ENCODE assay signal across 1 cellular context in the genomic region with DNA sequence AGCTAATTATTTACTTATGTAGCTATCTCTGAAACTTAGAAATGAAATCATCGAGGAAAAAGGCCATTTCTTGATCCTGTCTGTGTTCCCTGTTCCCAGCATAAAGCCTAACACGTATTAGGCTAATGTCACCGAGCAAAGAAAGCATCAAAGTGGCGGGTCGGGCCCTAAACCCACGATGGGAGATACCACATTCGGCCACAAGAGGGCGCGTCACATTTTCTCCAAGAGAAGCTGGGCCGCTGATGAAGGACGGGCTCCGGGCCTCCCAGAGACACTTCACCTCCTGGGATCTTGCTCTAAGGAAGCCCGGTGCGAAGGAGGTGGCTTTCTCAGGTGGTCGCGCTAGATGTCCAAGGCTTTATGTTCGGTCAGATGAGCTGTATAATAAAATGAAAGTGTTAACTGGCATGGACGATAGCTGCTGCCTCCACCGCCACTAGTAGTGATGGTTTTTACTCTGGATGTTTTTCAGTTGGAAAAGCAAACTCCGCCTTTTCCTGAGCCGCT.
TF ChIP-seq lines count a peak whose summit lies in the region.

No MANE protein-coding gene starts in this region.

TF ChIP-seq in HepG2, 621 proteins besides CTCF, POLR2A, EP300 and RAD21 (continued from another document and continues in another):
- TF ChIP-seq, protein P1, sequence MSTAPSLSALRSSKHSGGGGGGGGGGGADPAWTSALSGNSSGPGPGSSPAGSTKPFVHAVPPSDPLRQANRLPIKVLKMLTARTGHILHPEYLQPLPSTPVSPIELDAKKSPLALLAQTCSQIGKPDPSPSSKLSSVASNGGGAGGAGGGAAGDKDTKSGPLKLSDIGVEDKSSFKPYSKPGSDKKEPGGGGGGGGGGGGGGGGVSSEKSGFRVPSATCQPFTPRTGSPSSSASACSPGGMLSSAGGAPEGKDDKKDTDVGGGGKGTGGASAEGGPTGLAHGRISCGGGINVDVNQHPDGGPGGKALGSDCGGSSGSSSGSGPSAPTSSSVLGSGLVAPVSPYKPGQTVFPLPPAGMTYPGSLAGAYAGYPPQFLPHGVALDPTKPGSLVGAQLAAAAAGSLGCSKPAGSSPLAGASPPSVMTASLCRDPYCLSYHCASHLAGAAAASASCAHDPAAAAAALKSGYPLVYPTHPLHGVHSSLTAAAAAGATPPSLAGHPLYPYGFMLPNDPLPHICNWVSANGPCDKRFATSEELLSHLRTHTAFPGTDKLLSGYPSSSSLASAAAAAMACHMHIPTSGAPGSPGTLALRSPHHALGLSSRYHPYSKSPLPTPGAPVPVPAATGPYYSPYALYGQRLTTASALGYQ (CRISPR knock-in tag; IDR thresholded peaks at IDR 0.05) = no peak
- TF ChIP-seq, protein P2, sequence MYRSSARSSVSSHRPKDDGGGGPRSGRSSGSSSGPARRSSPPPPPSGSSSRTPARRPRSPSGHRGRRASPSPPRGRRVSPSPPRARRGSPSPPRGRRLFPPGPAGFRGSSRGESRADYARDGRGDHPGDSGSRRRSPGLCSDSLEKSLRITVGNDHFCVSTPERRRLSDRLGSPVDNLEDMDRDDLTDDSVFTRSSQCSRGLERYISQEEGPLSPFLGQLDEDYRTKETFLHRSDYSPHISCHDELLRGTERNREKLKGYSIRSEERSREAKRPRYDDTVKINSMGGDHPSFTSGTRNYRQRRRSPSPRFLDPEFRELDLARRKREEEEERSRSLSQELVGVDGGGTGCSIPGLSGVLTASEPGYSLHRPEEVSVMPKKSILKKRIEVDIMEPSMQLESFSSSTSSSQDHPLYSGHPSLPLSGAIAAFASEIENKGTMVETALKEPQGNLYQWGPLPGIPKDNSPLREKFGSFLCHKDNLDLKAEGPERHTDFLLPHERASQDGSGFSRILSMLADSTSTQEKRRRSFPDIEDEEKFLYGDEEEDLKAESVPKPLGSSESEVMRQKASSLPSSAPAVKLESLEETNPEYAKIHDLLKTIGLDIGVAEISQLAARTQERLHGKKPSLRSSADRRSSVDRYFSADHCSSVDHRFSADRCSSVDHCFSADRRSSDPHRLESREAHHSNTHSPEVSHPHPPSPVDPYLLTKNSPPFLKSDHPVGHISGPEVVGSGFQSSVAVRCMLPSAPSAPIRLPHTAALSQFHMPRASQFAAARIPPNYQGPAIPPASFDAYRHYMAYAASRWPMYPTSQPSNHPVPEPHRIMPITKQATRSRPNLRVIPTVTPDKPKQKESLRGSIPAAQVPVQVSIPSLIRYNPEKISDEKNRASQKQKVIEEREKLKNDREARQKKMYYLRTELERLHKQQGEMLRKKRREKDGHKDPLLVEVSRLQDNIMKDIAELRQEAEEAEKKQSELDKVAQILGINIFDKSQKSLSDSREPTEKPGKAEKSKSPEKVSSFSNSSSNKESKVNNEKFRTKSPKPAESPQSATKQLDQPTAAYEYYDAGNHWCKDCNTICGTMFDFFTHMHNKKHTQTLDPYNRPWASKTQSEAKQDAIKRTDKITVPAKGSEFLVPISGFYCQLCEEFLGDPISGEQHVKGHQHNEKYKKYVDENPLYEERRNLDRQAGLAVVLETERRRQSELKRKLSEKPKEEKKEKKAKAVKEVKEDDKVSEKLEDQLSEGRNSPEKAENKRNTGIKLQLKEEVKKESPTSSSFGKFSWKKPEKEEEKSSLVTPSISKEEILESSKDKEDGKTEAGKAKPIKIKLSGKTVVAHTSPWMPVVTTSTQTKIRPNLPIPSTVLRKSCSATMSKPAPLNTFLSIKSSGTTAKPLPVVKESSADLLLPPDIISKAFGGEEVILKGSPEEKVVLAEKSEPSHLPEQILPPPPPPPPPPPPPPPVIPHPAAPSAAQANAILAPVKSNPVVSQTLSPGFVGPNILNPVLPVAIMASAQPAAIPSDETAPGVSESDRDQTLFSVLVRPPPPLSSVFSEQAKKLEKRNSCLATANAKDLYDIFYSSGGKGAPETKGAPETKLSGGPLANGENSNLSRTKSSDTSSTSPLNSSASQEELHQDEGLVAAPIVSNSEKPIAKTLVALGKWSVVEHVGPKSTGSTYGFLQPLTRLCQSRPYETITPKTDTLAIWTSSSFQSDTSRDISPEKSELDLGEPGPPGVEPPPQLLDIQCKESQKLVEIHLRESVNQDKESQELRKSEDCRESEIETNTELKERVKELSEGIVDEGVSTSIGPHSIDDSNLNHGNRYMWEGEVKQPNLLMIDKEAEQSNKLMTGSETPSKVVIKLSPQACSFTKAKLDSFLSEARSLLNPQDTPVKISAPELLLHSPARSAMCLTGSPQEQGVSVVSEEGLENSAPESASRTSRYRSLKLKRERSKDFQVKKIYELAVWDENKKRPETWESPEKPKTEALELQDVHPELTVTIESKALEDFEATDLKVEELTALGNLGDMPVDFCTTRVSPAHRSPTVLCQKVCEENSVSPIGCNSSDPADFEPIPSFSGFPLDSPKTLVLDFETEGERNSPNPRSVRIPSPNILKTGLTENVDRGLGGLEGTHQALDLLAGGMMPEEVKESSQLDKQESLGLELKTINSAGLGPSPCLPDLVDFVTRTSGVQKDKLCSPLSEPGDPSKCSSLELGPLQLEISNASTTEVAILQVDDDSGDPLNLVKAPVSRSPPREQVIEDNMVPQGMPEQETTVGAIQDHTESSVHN (CRISPR knock-in tag; IDR thresholded peaks at IDR 0.05) = 0 out of 2 replicates have a peak, but pooled peaks have one; percentile 9
- TF ChIP-seq GZF1 (CRISPR knock-in tag; IDR thresholded peaks at IDR 0.05) (no peak; the same call in 1 of the 2 replicates), ZBTB7A (CRISPR knock-in tag; IDR thresholded peaks at IDR 0.05) (no peak), GATAD2A (CRISPR knock-in tag; IDR thresholded peaks at IDR 0.05) (peak; percentile 59), ZNF749 (CRISPR knock-in tag; IDR thresholded peaks at IDR 0.05; ENCODE audit: borderline replicate concordance) (no peak), PITX1 (CRISPR knock-in tag; IDR thresholded peaks at IDR 0.05) (0 out of 2 replicates have a peak, but pooled peaks have one; percentile 39), PPARG (CRISPR knock-in tag; conservative IDR thresholded peaks at IDR 0.05) (no peak; the same call in 1 of the 2 replicates), PHF8 (CRISPR knock-in tag; IDR thresholded peaks at IDR 0.05) (no peak), NFIC (IDR thresholded peaks at IDR 0.05; ENCODE audit: low read length) (no peak), ZNF878 (CRISPR knock-in tag; IDR thresholded peaks at IDR 0.05) (no peak; the same call in 1 of the 2 replicates), MAFG (CRISPR knock-in tag; IDR thresholded peaks at IDR 0.05) (no peak), ZNF782 (CRISPR knock-in tag; IDR thresholded peaks at IDR 0.05; ENCODE audit: borderline replicate concordance) (no peak), MATR3 (CRISPR knock-in tag; IDR thresholded peaks at IDR 0.05) (no peak), ZNF674 (CRISPR knock-in tag; IDR thresholded peaks at IDR 0.05; ENCODE audit: low read depth) (peak; percentile 4; the same call in 1 of the 2 replicates), GTF2F1 (IDR thresholded peaks at IDR 0.05; ENCODE audit: low read length) (no peak), SIN3A (IDR thresholded peaks at IDR 0.05; ENCODE audit: borderline replicate concordance, low read depth, low read length) (no peak), ZMYM4 (CRISPR knock-in tag; IDR thresholded peaks at IDR 0.05) (peak; percentile 55; the same call in 1 of the 2 replicates), ZNF678 (CRISPR knock-in tag; IDR thresholded peaks at IDR 0.05) (no peak), FOSL2 (CRISPR knock-in tag; IDR thresholded peaks at IDR 0.05) (peak; percentile 28; the same call in 1 of the 2 replicates), SALL1 (CRISPR knock-in tag; IDR thresholded peaks at IDR 0.05) (peak; percentile 62; the same call in 1 of the 2 replicates), ZNF121 (CRISPR knock-in tag; IDR thresholded peaks at IDR 0.05) (no peak), GATAD1 (CRISPR knock-in tag; IDR thresholded peaks at IDR 0.05) (peak; percentile 54; the same call in 1 of the 2 replicates), TAF1 (CRISPR knock-in tag; IDR thresholded peaks at IDR 0.05) (no peak), ZNF652 (CRISPR knock-in tag; IDR thresholded peaks at IDR 0.05; ENCODE audit: borderline replicate concordance, low read depth) (peak; percentile 82; the same call in 1 of the 2 replicates)
- TF ChIP-seq, protein P3, sequence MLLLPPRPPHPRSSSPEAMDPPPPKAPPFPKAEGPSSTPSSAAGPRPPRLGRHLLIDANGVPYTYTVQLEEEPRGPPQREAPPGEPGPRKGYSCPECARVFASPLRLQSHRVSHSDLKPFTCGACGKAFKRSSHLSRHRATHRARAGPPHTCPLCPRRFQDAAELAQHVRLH (CRISPR knock-in tag; IDR thresholded peaks at IDR 0.05; ENCODE audit: borderline replicate concordance, low read depth) = 0 out of 2 replicates have a peak, but pooled peaks have one; percentile 19
- TF ChIP-seq, protein P4, sequence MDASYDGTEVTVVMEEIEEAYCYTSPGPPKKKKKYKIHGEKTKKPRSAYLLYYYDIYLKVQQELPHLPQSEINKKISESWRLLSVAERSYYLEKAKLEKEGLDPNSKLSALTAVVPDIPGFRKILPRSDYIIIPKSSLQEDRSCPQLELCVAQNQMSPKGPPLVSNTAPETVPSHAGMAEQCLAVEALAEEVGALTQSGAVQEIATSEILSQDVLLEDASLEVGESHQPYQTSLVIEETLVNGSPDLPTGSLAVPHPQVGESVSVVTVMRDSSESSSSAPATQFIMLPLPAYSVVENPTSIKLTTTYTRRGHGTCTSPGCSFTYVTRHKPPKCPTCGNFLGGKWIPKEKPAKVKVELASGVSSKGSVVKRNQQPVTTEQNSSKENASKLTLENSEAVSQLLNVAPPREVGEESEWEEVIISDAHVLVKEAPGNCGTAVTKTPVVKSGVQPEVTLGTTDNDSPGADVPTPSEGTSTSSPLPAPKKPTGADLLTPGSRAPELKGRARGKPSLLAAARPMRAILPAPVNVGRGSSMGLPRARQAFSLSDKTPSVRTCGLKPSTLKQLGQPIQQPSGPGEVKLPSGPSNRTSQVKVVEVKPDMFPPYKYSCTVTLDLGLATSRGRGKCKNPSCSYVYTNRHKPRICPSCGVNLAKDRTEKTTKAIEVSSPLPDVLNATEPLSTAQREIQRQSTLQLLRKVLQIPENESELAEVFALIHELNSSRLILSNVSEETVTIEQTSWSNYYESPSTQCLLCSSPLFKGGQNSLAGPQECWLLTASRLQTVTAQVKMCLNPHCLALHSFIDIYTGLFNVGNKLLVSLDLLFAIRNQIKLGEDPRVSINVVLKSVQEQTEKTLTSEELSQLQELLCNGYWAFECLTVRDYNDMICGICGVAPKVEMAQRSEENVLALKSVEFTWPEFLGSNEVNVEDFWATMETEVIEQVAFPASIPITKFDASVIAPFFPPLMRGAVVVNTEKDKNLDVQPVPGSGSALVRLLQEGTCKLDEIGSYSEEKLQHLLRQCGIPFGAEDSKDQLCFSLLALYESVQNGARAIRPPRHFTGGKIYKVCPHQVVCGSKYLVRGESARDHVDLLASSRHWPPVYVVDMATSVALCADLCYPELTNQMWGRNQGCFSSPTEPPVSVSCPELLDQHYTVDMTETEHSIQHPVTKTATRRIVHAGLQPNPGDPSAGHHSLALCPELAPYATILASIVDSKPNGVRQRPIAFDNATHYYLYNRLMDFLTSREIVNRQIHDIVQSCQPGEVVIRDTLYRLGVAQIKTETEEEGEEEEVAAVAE (CRISPR knock-in tag; IDR thresholded peaks at IDR 0.05; ENCODE audit: borderline replicate concordance) = no peak
- TF ChIP-seq, protein P5, sequence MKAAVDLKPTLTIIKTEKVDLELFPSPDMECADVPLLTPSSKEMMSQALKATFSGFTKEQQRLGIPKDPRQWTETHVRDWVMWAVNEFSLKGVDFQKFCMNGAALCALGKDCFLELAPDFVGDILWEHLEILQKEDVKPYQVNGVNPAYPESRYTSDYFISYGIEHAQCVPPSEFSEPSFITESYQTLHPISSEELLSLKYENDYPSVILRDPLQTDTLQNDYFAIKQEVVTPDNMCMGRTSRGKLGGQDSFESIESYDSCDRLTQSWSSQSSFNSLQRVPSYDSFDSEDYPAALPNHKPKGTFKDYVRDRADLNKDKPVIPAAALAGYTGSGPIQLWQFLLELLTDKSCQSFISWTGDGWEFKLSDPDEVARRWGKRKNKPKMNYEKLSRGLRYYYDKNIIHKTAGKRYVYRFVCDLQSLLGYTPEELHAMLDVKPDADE (CRISPR knock-in tag; IDR thresholded peaks at IDR 0.05) = no peak
- TF ChIP-seq, protein P6, sequence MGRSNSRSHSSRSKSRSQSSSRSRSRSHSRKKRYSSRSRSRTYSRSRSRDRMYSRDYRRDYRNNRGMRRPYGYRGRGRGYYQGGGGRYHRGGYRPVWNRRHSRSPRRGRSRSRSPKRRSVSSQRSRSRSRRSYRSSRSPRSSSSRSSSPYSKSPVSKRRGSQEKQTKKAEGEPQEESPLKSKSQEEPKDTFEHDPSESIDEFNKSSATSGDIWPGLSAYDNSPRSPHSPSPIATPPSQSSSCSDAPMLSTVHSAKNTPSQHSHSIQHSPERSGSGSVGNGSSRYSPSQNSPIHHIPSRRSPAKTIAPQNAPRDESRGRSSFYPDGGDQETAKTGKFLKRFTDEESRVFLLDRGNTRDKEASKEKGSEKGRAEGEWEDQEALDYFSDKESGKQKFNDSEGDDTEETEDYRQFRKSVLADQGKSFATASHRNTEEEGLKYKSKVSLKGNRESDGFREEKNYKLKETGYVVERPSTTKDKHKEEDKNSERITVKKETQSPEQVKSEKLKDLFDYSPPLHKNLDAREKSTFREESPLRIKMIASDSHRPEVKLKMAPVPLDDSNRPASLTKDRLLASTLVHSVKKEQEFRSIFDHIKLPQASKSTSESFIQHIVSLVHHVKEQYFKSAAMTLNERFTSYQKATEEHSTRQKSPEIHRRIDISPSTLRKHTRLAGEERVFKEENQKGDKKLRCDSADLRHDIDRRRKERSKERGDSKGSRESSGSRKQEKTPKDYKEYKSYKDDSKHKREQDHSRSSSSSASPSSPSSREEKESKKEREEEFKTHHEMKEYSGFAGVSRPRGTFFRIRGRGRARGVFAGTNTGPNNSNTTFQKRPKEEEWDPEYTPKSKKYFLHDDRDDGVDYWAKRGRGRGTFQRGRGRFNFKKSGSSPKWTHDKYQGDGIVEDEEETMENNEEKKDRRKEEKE (IDR thresholded peaks at IDR 0.05) = no peak
- TF ChIP-seq, protein P7, sequence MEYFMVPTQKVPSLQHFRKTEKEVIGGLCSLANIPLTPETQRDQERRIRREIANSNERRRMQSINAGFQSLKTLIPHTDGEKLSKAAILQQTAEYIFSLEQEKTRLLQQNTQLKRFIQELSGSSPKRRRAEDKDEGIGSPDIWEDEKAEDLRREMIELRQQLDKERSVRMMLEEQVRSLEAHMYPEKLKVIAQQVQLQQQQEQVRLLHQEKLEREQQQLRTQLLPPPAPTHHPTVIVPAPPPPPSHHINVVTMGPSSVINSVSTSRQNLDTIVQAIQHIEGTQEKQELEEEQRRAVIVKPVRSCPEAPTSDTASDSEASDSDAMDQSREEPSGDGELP (IDR thresholded peaks at IDR 0.05; ENCODE audit: borderline replicate concordance, low read depth) = no peak
- TF ChIP-seq, protein P8, sequence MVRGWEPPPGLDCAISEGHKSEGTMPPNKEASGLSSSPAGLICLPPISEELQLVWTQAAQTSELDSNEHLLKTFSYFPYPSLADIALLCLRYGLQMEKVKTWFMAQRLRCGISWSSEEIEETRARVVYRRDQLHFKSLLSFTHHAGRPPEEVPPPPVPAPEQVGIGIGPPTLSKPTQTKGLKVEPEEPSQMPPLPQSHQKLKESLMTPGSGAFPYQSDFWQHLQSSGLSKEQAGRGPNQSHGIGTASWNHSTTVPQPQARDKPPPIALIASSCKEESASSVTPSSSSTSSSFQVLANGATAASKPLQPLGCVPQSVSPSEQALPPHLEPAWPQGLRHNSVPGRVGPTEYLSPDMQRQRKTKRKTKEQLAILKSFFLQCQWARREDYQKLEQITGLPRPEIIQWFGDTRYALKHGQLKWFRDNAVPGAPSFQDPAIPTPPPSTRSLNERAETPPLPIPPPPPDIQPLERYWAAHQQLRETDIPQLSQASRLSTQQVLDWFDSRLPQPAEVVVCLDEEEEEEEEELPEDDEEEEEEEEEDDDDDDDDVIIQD (CRISPR knock-in tag; IDR thresholded peaks at IDR 0.05; ENCODE audit: low read depth) = peak; percentile 60; the same call in 1 of the 2 replicates
